Comparison of ENCODE assay signal across 14 cellular contexts in the genomic region with DNA sequence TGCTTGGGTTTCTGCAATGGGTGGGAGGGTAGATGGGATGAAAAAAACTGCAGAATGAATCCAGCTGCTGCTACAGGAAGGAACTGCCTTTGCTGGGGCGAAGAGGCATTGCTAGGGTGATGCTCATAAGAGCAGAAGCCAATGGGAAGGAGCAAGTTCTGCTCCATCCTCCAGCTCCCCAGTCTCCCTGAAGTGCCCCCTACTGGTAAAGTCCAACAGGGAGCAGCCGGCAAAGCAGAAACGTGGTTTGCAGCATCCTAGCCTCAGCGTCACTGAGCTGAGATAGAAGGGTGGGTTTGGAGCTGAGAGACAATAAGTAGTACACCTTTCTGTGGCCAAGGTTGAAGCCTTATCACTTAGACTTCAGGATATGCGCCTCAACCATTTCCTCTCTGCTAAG.
A peak's percentile ranks its signal among the peaks of the same experiment; 100 is the strongest.
DNase-seq lines count a peak whose midpoint lies in the region; ATAC-seq and TF ChIP-seq lines count a peak whose summit lies in the region.
"Had no signal": no experiment of that assay in that cellular context is flagged by ENCODE, and none has a peak within 500 bp of the region (broad histone marks: within the 10 kb centered on the region; RNA-seq: fewer than 3 reads in every experiment).

No MANE protein-coding gene starts in this region.

- H3K36me3 Mint-ChIP-seq in mesothelial cell of epicardium = no peaks in the 10 kb centered on the region
- H3K36me3 Mint-ChIP-seq: activated naive CD8-positive, alpha-beta T cell had no signal

- 29% methylated on average over 5 of the region's 5 CpGs for WGBS in suprapubic skin

- CTCF ChIA-PET in AG04449 (lab: Yijun Ruan, JAX) = interaction anchor here (0.8 to 2.5 kb wide), 5 partner anchors 9 to 282 kb away, joined by 3 to 15 read pairs (median 3); no protein-coding TSS in a partner anchor

- no peak overlapping the region for H3K4me3 Mint-ChIP-seq in mesothelial cell of epicardium
- H3K4me3 Mint-ChIP-seq: activated B cell treated with CpG ODN at 0.5 μM for 24 hours; activated naive CD8-positive, alpha-beta T cell had no signal

- H3K27ac Mint-ChIP-seq in mesothelial cell of epicardium = no peak overlapping the region
- H3K27ac Mint-ChIP-seq: activated B cell treated with CpG ODN at 0.5 μM for 24 hours; activated naive CD8-positive, alpha-beta T cell had no signal

- no peaks in the 10 kb centered on the region for H3K4me1 Mint-ChIP-seq in mesothelial cell of epicardium
- H3K4me1 Mint-ChIP-seq: activated B cell treated with CpG ODN at 0.5 μM for 24 hours had no signal

- peak; percentile 25 for TF ChIP-seq CTCF in AG04449 (IDR thresholded peaks at IDR 0.05; ENCODE audit: insufficient read depth, low read length, missing control alignments)
- TF ChIP-seq CTCF in GM10266 (IDR thresholded peaks at IDR 0.05; ENCODE audit: control insufficient read depth, insufficient read depth, low read depth, missing control alignments) = peak; percentile 30
- TF ChIP-seq CTCF in fibroblast of the aortic adventitia (IDR thresholded peaks at IDR 0.05; ENCODE audit: insufficient read depth, low read length) = peak; percentile 13
- no peak for TF ChIP-seq CTCF in suprapubic skin (IDR thresholded peaks at IDR 0.05)
- TF ChIP-seq CTCF in mesothelial cell of epicardium (IDR thresholded peaks at IDR 0.05; ENCODE audit: unreplicated experiment) = no peak

- DNase-seq in AG04449 (ENCODE audit: low read depth, low spot score) (no peak), GM10266 (ENCODE audit: extremely low spot score) (peak; percentile 12), NCI-H69 (lab: John Stamatoyannopoulos, UW) (peak; percentile 19), fibroblast of the aortic adventitia (ENCODE audit: low read depth) (no peak), suprapubic skin (ENCODE audit: low spot score in 2 of 2) (no peak), superior temporal gyrus (ENCODE audit: extremely low spot score) (no peak), mesothelial cell of epicardium (ENCODE audit: low spot score in 2 of 2, unreplicated experiment in 2 of 2) (no peak)
- DNase-seq: activated B cell treated with CpG ODN at 0.5 μM for 24 hours, Caco-2, NCI-H1436 treated with DMSO at 0.1 percent for 48 hours, tibial artery had no signal

- no peak for ATAC-seq in HG03442 (IDR thresholded peaks at IDR 0.05; ENCODE audit: unreplicated experiment)

- no peaks in the 10 kb centered on the region for H3K4me1 ChIP-seq in suprapubic skin
- H3K4me1 ChIP-seq: Caco-2, tibial artery had no signal

- TF ChIP-seq POLR2A in suprapubic skin (IDR thresholded peaks at IDR 0.05) = no peak

- H3K9me3 ChIP-seq in suprapubic skin = no peaks in the 10 kb centered on the region
- H3K9me3 ChIP-seq: Caco-2, neutrophil, tibial artery had no signal

- H3K36me3 ChIP-seq in suprapubic skin = no peaks in the 10 kb centered on the region
- H3K36me3 ChIP-seq: neutrophil, tibial artery had no signal

- H3K27me3 Mint-ChIP-seq in mesothelial cell of epicardium (ENCODE audit: low read depth) = peaks cover 66% of the 10 kb centered on the region

- no peak for TF ChIP-seq EP300 in suprapubic skin (IDR thresholded peaks at IDR 0.05)

- H3K9me3 Mint-ChIP-seq in mesothelial cell of epicardium = no peaks in the 10 kb centered on the region
- H3K9me3 Mint-ChIP-seq: activated B cell treated with CpG ODN at 0.5 μM for 24 hours had no signal

- POLR2A ChIA-PET in AG04449 (lab: Yijun Ruan, JAX) = no interaction called here

- peaks cover 17% of the 10 kb centered on the region for H3K27me3 ChIP-seq in suprapubic skin

- H3K4me3 ChIP-seq in AG04449 (ENCODE audit: low read depth, low read length) (no peak overlapping the region), fibroblast of the aortic adventitia (ENCODE audit: low read depth, low read length) (no peak overlapping the region), suprapubic skin (no peak overlapping the region)
- H3K4me3 ChIP-seq: tibial artery had no signal

- H3K27ac ChIP-seq in suprapubic skin = no peak overlapping the region
- H3K27ac ChIP-seq: neutrophil, tibial artery had no signal

Comparison
In these comparisons a context has a peak if more than half of its experiments do, and no peak if none do; other contexts are left out.
1. DNase-seq: peak in GM10266 (single experiment) and NCI-H69 (single experiment); none in AG04449 (single experiment), fibroblast of the aortic adventitia (single experiment), suprapubic skin (0 of 2), superior temporal gyrus (single experiment) and mesothelial cell of epicardium (0 of 2).
2. CTCF ChIP-seq: peak in AG04449 (single experiment), GM10266 (single experiment) and fibroblast of the aortic adventitia (single experiment); none in suprapubic skin (0 of 2) and mesothelial cell of epicardium (single experiment).